ENCODE assay signal across 17 cellular contexts in genomic region chr22:16955678-16956210, GRCh38. TPM values are rescaled to one million over a fixed set of nuclear protein-coding genes. Genes with fewer than 3 reads are reported as not detected.
DNase-seq lines count a peak whose midpoint lies in the region; ATAC-seq, FAIRE-seq and TF ChIP-seq lines count a peak whose summit lies in the region.
"Had no signal": no experiment of that assay in that cellular context is flagged by ENCODE, and none has a peak within 500 bp of the region (broad histone marks: within the 10 kb centered on the region; RNA-seq: fewer than 3 reads in every experiment).

No MANE protein-coding gene starts in this region.

- ATAC-seq in HG03095 (IDR thresholded peaks at IDR 0.05; ENCODE audit: unreplicated experiment), result no peak

- H3K27me3 ChIP-seq in Karpas-422 (ENCODE audit: low read length), result no peaks in the 10 kb centered on the region
- H3K27me3 ChIP-seq: uterus had no signal

- intact Hi-C loops in activated CD4-positive, alpha-beta memory T cell treated with anti-CD3 and anti-CD28 coated beads for 36 hours (cut with micrococcal nuclease), result no loop called here

- H3K27me3 Mint-ChIP-seq in activated CD4-positive, alpha-beta memory T cell treated with anti-CD3 and anti-CD28 coated beads for 36 hours, result no peaks in the 10 kb centered on the region
- no peaks in the 10 kb centered on the region for H3K27me3 Mint-ChIP-seq in activated CD4-positive, alpha-beta memory T cell treated with anti-CD3 and anti-CD28 coated beads, Interleukin-2, amount 10 ng/mL, durations not matched to agents 7 days and 5 days
- H3K27me3 Mint-ChIP-seq in osteocyte (ENCODE audit: unreplicated experiment), result no peaks in the 10 kb centered on the region
- H3K27me3 Mint-ChIP-seq: activated CD4-positive, alpha-beta T cell treated with anti-CD3 and anti-CD28 coated beads, Interleukin-2, amount 10 ng/mL, durations not matched to agents 24 days and 14 days; progenitor cell of endocrine pancreas had no signal

- no peaks in the 10 kb centered on the region for H3K79me2 ChIP-seq in Karpas-422 (ENCODE audit: low read length)

- CTCF ChIA-PET in activated CD4-positive, alpha-beta memory T cell treated with anti-CD3 and anti-CD28 coated beads for 36 hours (lab: Charles Lee), result no interaction called here
- CTCF ChIA-PET in activated CD4-positive, alpha-beta memory T cell treated with anti-CD3 and anti-CD28 coated beads, Interleukin-2, amount 10 ng/mL, durations not matched to agents 7 days and 5 days (lab: Charles Lee), result no interaction called here

- no peaks in the 10 kb centered on the region for H3K36me3 ChIP-seq in Karpas-422 (ENCODE audit: insufficient read depth, low read length)
- H3K36me3 ChIP-seq: uterus had no signal

- no peaks in the 10 kb centered on the region for H3K9me3 Mint-ChIP-seq in activated CD4-positive, alpha-beta memory T cell treated with anti-CD3 and anti-CD28 coated beads for 36 hours
- H3K9me3 Mint-ChIP-seq in activated CD4-positive, alpha-beta memory T cell treated with anti-CD3 and anti-CD28 coated beads, Interleukin-2, amount 10 ng/mL, durations not matched to agents 7 days and 5 days, result no peaks in the 10 kb centered on the region
- no peaks in the 10 kb centered on the region for H3K9me3 Mint-ChIP-seq in osteocyte (ENCODE audit: unreplicated experiment)
- H3K9me3 Mint-ChIP-seq: activated CD4-positive, alpha-beta T cell treated with anti-CD3 and anti-CD28 coated beads, Interleukin-2, amount 10 ng/mL, durations not matched to agents 24 days and 14 days; IgD-negative memory B cell had no signal

- H3K27ac Mint-ChIP-seq in activated CD4-positive, alpha-beta memory T cell treated with anti-CD3 and anti-CD28 coated beads for 36 hours, result no peak overlapping the region
- no peak overlapping the region for H3K27ac Mint-ChIP-seq in activated CD4-positive, alpha-beta memory T cell treated with anti-CD3 and anti-CD28 coated beads, Interleukin-2, amount 10 ng/mL, durations not matched to agents 7 days and 5 days
- H3K27ac Mint-ChIP-seq in osteocyte (ENCODE audit: unreplicated experiment), result no peak overlapping the region
- H3K27ac Mint-ChIP-seq: activated CD4-positive, alpha-beta T cell treated with anti-CD3 and anti-CD28 coated beads, Interleukin-2, amount 10 ng/mL, durations not matched to agents 24 days and 14 days; brain; progenitor cell of endocrine pancreas had no signal

- H3K4me2 ChIP-seq in Karpas-422 (ENCODE audit: low read depth, low read length, poor library complexity, severe bottlenecking), result no peak overlapping the region

- H4K20me1 ChIP-seq in Karpas-422 (ENCODE audit: insufficient read depth, low read depth, low read length), result no peaks in the 10 kb centered on the region

- H3K4me1 ChIP-seq in Karpas-422 (ENCODE audit: low read length), result peaks cover 20% of the 10 kb centered on the region
- H3K4me1 ChIP-seq: uterus had no signal

- H3K4me3 Mint-ChIP-seq in activated CD4-positive, alpha-beta memory T cell treated with anti-CD3 and anti-CD28 coated beads for 36 hours, result no peak overlapping the region
- no peak overlapping the region for H3K4me3 Mint-ChIP-seq in activated CD4-positive, alpha-beta memory T cell treated with anti-CD3 and anti-CD28 coated beads, Interleukin-2, amount 10 ng/mL, durations not matched to agents 7 days and 5 days
- no peak overlapping the region for H3K4me3 Mint-ChIP-seq in osteocyte (ENCODE audit: unreplicated experiment)
- H3K4me3 Mint-ChIP-seq: activated CD4-positive, alpha-beta T cell treated with anti-CD3 and anti-CD28 coated beads, Interleukin-2, amount 10 ng/mL, durations not matched to agents 24 days and 14 days; brain; IgD-negative memory B cell had no signal

- POLR2A ChIA-PET in activated CD4-positive, alpha-beta memory T cell treated with anti-CD3 and anti-CD28 coated beads for 36 hours (lab: Charles Lee), result no interaction called here
- POLR2A ChIA-PET in activated CD4-positive, alpha-beta memory T cell treated with anti-CD3 and anti-CD28 coated beads, Interleukin-2, amount 10 ng/mL, durations not matched to agents 7 days and 5 days (lab: Charles Lee), result no interaction called here

- FAIRE-seq in D721Med (lab: Jason Lieb, UNC), result no peak

- no peak overlapping the region for H3K9ac ChIP-seq in Karpas-422 (ENCODE audit: low read length)

- DNase-seq in activated CD4-positive, alpha-beta memory T cell treated with anti-CD3 and anti-CD28 coated beads for 36 hours, result peak; percentile 18
- DNase-seq in activated CD4-positive, alpha-beta memory T cell treated with anti-CD3 and anti-CD28 coated beads, Interleukin-2, amount 10 ng/mL, durations not matched to agents 7 days and 5 days, result no peak
- DNase-seq in GM10266 (ENCODE audit: extremely low spot score) (peak; percentile 5), osteocyte (ENCODE audit: extremely low spot score, unreplicated experiment) (peak; percentile 68), Karpas-422 (no peak), D721Med (ENCODE audit: insufficient read length, low spot score) (no peak)
- DNase-seq: activated CD4-positive, alpha-beta T cell treated with anti-CD3 and anti-CD28 coated beads, Interleukin-2, amount 10 ng/mL, durations not matched to agents 24 days and 14 days; activated effector memory CD4-positive, alpha-beta T cell treated with Interleukin-2 at 50 U/mL for 16 hours; effector CD4-positive, alpha-beta T cell; uterus had no signal

- H3K9me2 ChIP-seq in Karpas-422 (replicated peaks; ENCODE audit: insufficient read depth, low read length), result no peaks in the 10 kb centered on the region

- H2AFZ ChIP-seq in Karpas-422 (ENCODE audit: low read length), result no peak overlapping the region

- no peak for TF ChIP-seq CTCF in GM10266 (IDR thresholded peaks at IDR 0.05; ENCODE audit: control insufficient read depth, insufficient read depth, low read depth, missing control alignments)
- TF ChIP-seq CTCF in VCaP (conservative IDR thresholded peaks at IDR 0.05), result no peak
- no peak for TF ChIP-seq CTCF in osteocyte (IDR thresholded peaks at IDR 0.05)
- no peak for TF ChIP-seq CTCF in D721Med (IDR thresholded peaks at IDR 0.05; ENCODE audit: insufficient read depth, missing control alignments)

- H3K9me3 ChIP-seq in Karpas-422 (ENCODE audit: low read length), result no peaks in the 10 kb centered on the region
- H3K9me3 ChIP-seq: uterus had no signal

- no peak overlapping the region for H3K4me3 ChIP-seq in Karpas-422 (ENCODE audit: low read length)
- H3K4me3 ChIP-seq: uterus had no signal

- H3K36me3 Mint-ChIP-seq in activated CD4-positive, alpha-beta memory T cell treated with anti-CD3 and anti-CD28 coated beads for 36 hours, result no peaks in the 10 kb centered on the region
- no peaks in the 10 kb centered on the region for H3K36me3 Mint-ChIP-seq in activated CD4-positive, alpha-beta memory T cell treated with anti-CD3 and anti-CD28 coated beads, Interleukin-2, amount 10 ng/mL, durations not matched to agents 7 days and 5 days (ENCODE audit: low read depth)
- H3K36me3 Mint-ChIP-seq in osteocyte (ENCODE audit: unreplicated experiment), result no peaks in the 10 kb centered on the region
- H3K36me3 Mint-ChIP-seq: brain had no signal

- H3K4me1 Mint-ChIP-seq in activated CD4-positive, alpha-beta memory T cell treated with anti-CD3 and anti-CD28 coated beads for 36 hours (ENCODE audit: low read depth), result peaks cover 6% of the 10 kb centered on the region
- no peaks in the 10 kb centered on the region for H3K4me1 Mint-ChIP-seq in activated CD4-positive, alpha-beta memory T cell treated with anti-CD3 and anti-CD28 coated beads, Interleukin-2, amount 10 ng/mL, durations not matched to agents 7 days and 5 days
- no peaks in the 10 kb centered on the region for H3K4me1 Mint-ChIP-seq in osteocyte (ENCODE audit: unreplicated experiment)
- H3K4me1 Mint-ChIP-seq: brain, IgD-negative memory B cell had no signal

- H3K27ac ChIP-seq in VCaP, result peak overlapping the region; percentile 55
- H3K27ac ChIP-seq in Karpas-422 (ENCODE audit: low read length), result no peak overlapping the region
- H3K27ac ChIP-seq: uterus had no signal

RNA-seq across cellular contexts. Expression of gene GAB4, which starts 52.3 kb away (rescaled TPM):
- not detected for total RNA-seq in activated CD4-positive, alpha-beta memory T cell treated with anti-CD3 and anti-CD28 coated beads for 36 hours
- not detected for total RNA-seq in activated CD4-positive, alpha-beta memory T cell treated with anti-CD3 and anti-CD28 coated beads, Interleukin-2, amount 10 ng/mL, durations not matched to agents 7 days and 5 days
- total RNA-seq in osteocyte, result not detected in 2 replicates
- total RNA-seq in Karpas-422 (2014; rRNA removed; shearing (Covaris generic); ENCODE audit: low replicate concordance), result 0.11 TPM in 1 of 2 replicates, not detected in the other
- total RNA-seq: activated CD4-positive, alpha-beta T cell treated with anti-CD3 and anti-CD28 coated beads, Interleukin-2, amount 10 ng/mL, durations not matched to agents 24 days and 14 days; fibroblast of villous mesenchyme; progenitor cell of endocrine pancreas; T-helper 1 cell treated with Interleukin-12 subunit alpha and Interleukin-12 subunit beta and Interleukin-4 antibody, amounts not matched to agents 30 ng/mL and 1 ng/mL, for 36 hours had no signal

Comparison
In these comparisons a context has a peak if more than half of its experiments do, and no peak if none do; other contexts are left out.
1. DNase-seq: peak in activated CD4-positive, alpha-beta memory T cell treated with anti-CD3 and anti-CD28 coated beads for 36 hours (single experiment), GM10266 (single experiment) and osteocyte (single experiment); none in activated CD4-positive, alpha-beta memory T cell treated with anti-CD3 and anti-CD28 coated beads, Interleukin-2, amount 10 ng/mL, durations not matched to agents 7 days and 5 days (single experiment), Karpas-422 (single experiment) and D721Med (single experiment).